8 cellular contexts compared by ENCODE assay signal in genomic region chr11:1852885-1853284, GRCh38. TPM values are rescaled to one million over a fixed set of nuclear protein-coding genes. Genes with fewer than 3 reads are reported as not detected.
A peak's percentile ranks its signal among the peaks of the same experiment; 100 is the strongest.
DNase-seq lines count a peak whose midpoint lies in the region; ATAC-seq and TF ChIP-seq lines count a peak whose summit lies in the region.

LSP1 (plus strand) TSS chr11:1853084; CDS start chr11:1853145, 61 bp downstream.

- no peak for TF ChIP-seq CTCF in coronary artery (IDR thresholded peaks at IDR 0.05)
- no peak for TF ChIP-seq CTCF in A673 (conservative IDR thresholded peaks at IDR 0.05; ENCODE audit: low read depth, low read length)

- H3K4me3 ChIP-seq in coronary artery (peak within 1 kb of the TSS; percentile 48), A673 (ENCODE audit: low read depth, low read length, poor library complexity, severe bottlenecking) (no peak within 1 kb of the TSS)

- no peaks in the 10 kb centered on the region for H3K4me1 ChIP-seq in A673 (ENCODE audit: insufficient read depth, low read length, poor library complexity, severe bottlenecking)

- no peaks in the 10 kb centered on the region for H3K36me3 ChIP-seq in A673 (ENCODE audit: insufficient read depth, low read length, poor library complexity, severe bottlenecking)

- H3K27ac ChIP-seq in coronary artery (peak within 1 kb of the TSS in 1 of 2 donors; percentile 4), A673 (ENCODE audit: low read depth, low read length, poor library complexity, severe bottlenecking) (no peak within 1 kb of the TSS)

- BruUV-seq in A673 (replicated peaks; lab: Mats Ljungman, UMichigan), result no TSS peak

- H3K27me3 ChIP-seq in A673 (replicated peaks; ENCODE audit: insufficient read depth, low read depth, low read length, poor library complexity), result no peaks in the 10 kb centered on the region

- H3K9me3 ChIP-seq in A673 (ENCODE audit: low read depth, low read length, poor library complexity, severe bottlenecking), result no peaks in the 10 kb centered on the region

- peak; percentile 73 for DNase-seq in T-helper 9 cell
- DNase-seq in coronary artery (ENCODE audit: low spot score), result no peak
- DNase-seq in stimulated activated CD4-positive, alpha-beta T cell treated with anti-CD3 and anti-CD28 coated beads, Interleukin-12 subunit alpha, Interleukin-12 subunit beta, amount 100 ng/mL, for 48 hours (ENCODE audit: low read depth in 2 of 3, low spot score in 1 of 3), result peak; percentile 70 to 81 (median 77)
- DNase-seq in A673 (ENCODE audit: low spot score), result no peak
- DNase-seq in NCI-H187 (lab: John Stamatoyannopoulos, UW), result no peak
- no peak for DNase-seq in NCI-H748 (lab: John Stamatoyannopoulos, UW; ENCODE audit: unreplicated experiment)

- CTCF ChIA-PET in A673 (lab: Charles Lee), result no interaction called here

- intact Hi-C loops in A673 (cut with micrococcal nuclease; ENCODE audit: unreplicated experiment), result no loop called here

- POLR2A ChIA-PET in A673 (lab: Charles Lee; ENCODE audit: low non-redundant PET), result no interaction called here

- ATAC-seq in GM18861 (IDR thresholded peaks at IDR 0.05; ENCODE audit: unreplicated experiment), result peak; percentile 34
- peak; percentile 43 for ATAC-seq in HG03066 (IDR thresholded peaks at IDR 0.05; ENCODE audit: low read depth, unreplicated experiment)

RNA-seq across cellular contexts. Expression of gene LSP1, which starts in this region (rescaled TPM):
- total RNA-seq in A673 (2021), result not detected in 2 replicates

Comparison
In these comparisons a context has a peak if more than half of its experiments do, and no peak if none do; other contexts are left out.
1. DNase-seq: peak in T-helper 9 cell (single experiment) and stimulated activated CD4-positive, alpha-beta T cell treated with anti-CD3 and anti-CD28 coated beads, Interleukin-12 subunit alpha, Interleukin-12 subunit beta, amount 100 ng/mL, for 48 hours (3 of 3); none in coronary artery (single experiment), A673 (single experiment), NCI-H187 (0 of 2) and NCI-H748 (single experiment).